ENCODE assay signal across 35 cellular contexts in genomic region chr5:170573660-170574059, GRCh38.
"Had no signal": no experiment of that assay in that cellular context is flagged by ENCODE, and none has a peak within 500 bp of the region (broad histone marks: within the 10 kb centered on the region; RNA-seq: fewer than 3 reads in every experiment).

No MANE protein-coding gene starts in this region.

- H3K9me3 ChIP-seq: adrenal gland had no signal

- DNase-seq: activated B cell treated with CpG ODN at 0.5 μM for 24 hours; activated CD4-positive, alpha-beta memory T cell treated with anti-CD3 and anti-CD28 coated beads for 36 hours; activated CD4-positive, alpha-beta T cell treated with anti-CD3 and anti-CD28 coated beads for 4 hours; activated CD4-positive, alpha-beta T cell treated with anti-CD3 and anti-CD28 coated beads, Interleukin-2, amount 50 U/mL, for 1 hour; activated CD4-positive, CD25-positive, alpha-beta regulatory T cell treated with anti-CD3 and anti-CD28 coated beads, Interleukin-2, amount 50 U/mL, for 72 hours; activated CD8-positive, alpha-beta memory T cell treated with anti-CD3 and anti-CD28 coated beads for 24 hours; activated CD8-positive, alpha-beta memory T cell treated with anti-CD3 and anti-CD28 coated beads, Interleukin-2, amount 10 ng/mL, durations not matched to agents 7 days and 5 days; activated CD8-positive, alpha-beta memory T cell treated with anti-CD3 and anti-CD28 coated beads, Interleukin-2, amount 50 U/mL, for 48 hours; activated gamma-delta T cell; activated naive CD4-positive, alpha-beta T cell treated with Interleukin-2 at 50 U/mL for 16 hours; activated T-cell treated with anti-CD3 and anti-CD28 coated beads, Interleukin-2, amount 50 U/mL, for 72 hours; adrenal gland; NCI-H1092 treated with DMSO at 0.1 percent for 48 hours; NCI-H1417; NCI-H146; NCI-H187 treated with DMSO at 0.1 percent for 48 hours; NCI-H2081; NCI-H2171 treated with DMSO at 0.1 percent for 48 hours; NCI-H2227 treated with DMSO at 0.1 percent for 48 hours; NCI-H446; NCI-H510A treated with DMSO at 0.1 percent for 48 hours; NCI-H82; PC-3; SIG-M5; SW 1271; T-helper 1 cell; T-helper 2 cell; T-helper 9 cell had no signal

- H3K27ac Mint-ChIP-seq: activated B cell treated with CpG ODN at 0.5 μM for 24 hours; activated CD4-positive, alpha-beta memory T cell treated with anti-CD3 and anti-CD28 coated beads for 36 hours; activated CD8-positive, alpha-beta memory T cell treated with anti-CD3 and anti-CD28 coated beads, Interleukin-2, amount 10 ng/mL, durations not matched to agents 7 days and 5 days; activated naive CD4-positive, alpha-beta T cell treated with anti-CD3 and anti-CD28 coated beads, Interleukin-2, amount 50 U/mL, for 72 hours; activated T-cell treated with anti-CD3 and anti-CD28 coated beads, Interleukin-2, amount 50 U/mL, for 72 hours; activated T-helper 2 cell treated with anti-CD3 and anti-CD28 coated beads, Interferon-gamma antibody, Interleukin-2, Interleukin-4, amounts not matched to agents 10 μg/mL and 5 μg/mL and 100 μg/mL, durations not matched to agents 14 hours and 24 hours and 36 hours had no signal

- H3K27me3 ChIP-seq: cardiac muscle cell had no signal

- H3K36me3 Mint-ChIP-seq: activated CD8-positive, alpha-beta memory T cell treated with anti-CD3 and anti-CD28 coated beads, Interleukin-2, amount 10 ng/mL, durations not matched to agents 7 days and 5 days had no signal

- H3K4me3 Mint-ChIP-seq: activated B cell treated with CpG ODN at 0.5 μM for 24 hours; activated CD4-positive, alpha-beta memory T cell treated with anti-CD3 and anti-CD28 coated beads for 36 hours; activated CD8-positive, alpha-beta memory T cell treated with anti-CD3 and anti-CD28 coated beads, Interleukin-2, amount 10 ng/mL, durations not matched to agents 7 days and 5 days; activated T-cell treated with anti-CD3 and anti-CD28 coated beads, Interleukin-2, amount 50 U/mL, for 72 hours; central memory CD8-positive, alpha-beta T cell had no signal

- H3K36me3 ChIP-seq: adrenal gland, cardiac muscle cell had no signal

- H3K4me1 Mint-ChIP-seq: activated B cell treated with CpG ODN at 0.5 μM for 24 hours; central memory CD8-positive, alpha-beta T cell had no signal

- H3K27ac ChIP-seq: adrenal gland, cardiac muscle cell, RWPE1, VCaP had no signal

- H3K4me1 ChIP-seq: adrenal gland had no signal

- H3K9me3 Mint-ChIP-seq: central memory CD8-positive, alpha-beta T cell had no signal

- H3K4me3 ChIP-seq: adrenal gland, cardiac muscle cell, K562 had no signal
